ENCODE assay signal across 8 cellular contexts in the genomic region with DNA sequence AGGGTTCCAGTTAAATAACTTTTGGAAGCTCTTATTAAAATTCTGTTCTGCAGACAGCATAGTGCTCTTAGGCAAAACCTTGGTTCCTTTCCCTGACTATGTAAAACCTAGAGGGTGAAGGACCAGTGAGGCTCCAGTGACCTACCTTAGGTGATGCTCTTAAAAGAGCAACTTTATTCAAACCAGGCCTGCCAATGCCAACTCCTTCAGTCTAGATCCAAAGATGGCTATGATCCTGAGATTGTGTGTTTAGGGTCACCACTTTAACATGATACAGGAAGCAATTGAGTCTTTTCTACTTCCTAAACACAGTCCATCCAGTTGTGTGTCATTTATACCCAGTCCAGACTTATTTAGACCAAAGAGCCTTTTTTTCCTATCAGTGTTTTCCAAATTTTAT. TPM values are rescaled to one million over a fixed set of nuclear protein-coding genes. Genes with fewer than 3 reads are reported as not detected.
DNase-seq lines count a peak whose midpoint lies in the region; ATAC-seq and TF ChIP-seq lines count a peak whose summit lies in the region.

No MANE protein-coding gene starts in this region.

- peak overlapping the region; percentile 86 for H3K4me3 Mint-ChIP-seq in T-helper 2 cell treated with Interferon-gamma antibody and Interleukin-4, amounts not matched to agents 5 μg/mL and 100 μg/mL, for 36 hours
- peak overlapping the region; percentile 86 for H3K4me3 Mint-ChIP-seq in glutamatergic neuron (ENCODE audit: unreplicated experiment)

- ATAC-seq in GM18517 (IDR thresholded peaks at IDR 0.05; ENCODE audit: unreplicated experiment) (peak; percentile 10), HG03565 (IDR thresholded peaks at IDR 0.05; ENCODE audit: unreplicated experiment) (no peak), GM21576 (IDR thresholded peaks at IDR 0.05; ENCODE audit: unreplicated experiment) (no peak)

- H3K9ac ChIP-seq in skeletal muscle satellite cell (ENCODE audit: low read depth, low read length) = peak overlapping the region; percentile 79

- H3K4me2 ChIP-seq in skeletal muscle satellite cell (ENCODE audit: low read length) = peak overlapping the region; percentile 70

- no peak for TF ChIP-seq CTCF in glutamatergic neuron (IDR thresholded peaks at IDR 0.05; ENCODE audit: partially characterized antibody, unreplicated experiment)

- peak overlapping the region; percentile 96 for H3K27ac Mint-ChIP-seq in T-helper 2 cell treated with Interferon-gamma antibody and Interleukin-4, amounts not matched to agents 5 μg/mL and 100 μg/mL, for 36 hours
- H3K27ac Mint-ChIP-seq in glutamatergic neuron (ENCODE audit: unreplicated experiment) = peak overlapping the region; percentile 99

- no peaks in the 10 kb centered on the region for H3K27me3 Mint-ChIP-seq in T-helper 2 cell treated with Interferon-gamma antibody and Interleukin-4, amounts not matched to agents 5 μg/mL and 100 μg/mL, for 36 hours (ENCODE audit: low read depth)
- H3K27me3 Mint-ChIP-seq in glutamatergic neuron (ENCODE audit: unreplicated experiment) = peaks cover 14% of the 10 kb centered on the region

- peaks cover 21% of the 10 kb centered on the region for H3K36me3 ChIP-seq in skeletal muscle satellite cell (ENCODE audit: insufficient read depth, low read length)

- no peaks in the 10 kb centered on the region for H3K27me3 ChIP-seq in skeletal muscle satellite cell (ENCODE audit: control insufficient read depth, insufficient read depth, low read length)

- H3K4me1 Mint-ChIP-seq in T-helper 2 cell treated with Interferon-gamma antibody and Interleukin-4, amounts not matched to agents 5 μg/mL and 100 μg/mL, for 36 hours (ENCODE audit: low read depth) = peaks cover 73% of the 10 kb centered on the region
- H3K4me1 Mint-ChIP-seq in glutamatergic neuron (ENCODE audit: low read depth, unreplicated experiment) = peaks cover 37% of the 10 kb centered on the region

- peaks cover 45% of the 10 kb centered on the region for H3K36me3 Mint-ChIP-seq in T-helper 2 cell treated with Interferon-gamma antibody and Interleukin-4, amounts not matched to agents 5 μg/mL and 100 μg/mL, for 36 hours (ENCODE audit: low read depth)
- H3K36me3 Mint-ChIP-seq in glutamatergic neuron (ENCODE audit: unreplicated experiment) = peaks cover 5% of the 10 kb centered on the region

- H3K9me3 ChIP-seq in skeletal muscle satellite cell (replicated peaks; ENCODE audit: low read length) = no peaks in the 10 kb centered on the region

- H3K4me3 ChIP-seq in skeletal muscle satellite cell (ENCODE audit: low read length) = no peak overlapping the region

- no peak for DNase-seq in T-helper 2 cell treated with Interferon-gamma antibody and Interleukin-4, amounts not matched to agents 5 μg/mL and 100 μg/mL, for 36 hours (ENCODE audit: low spot score)
- DNase-seq in glutamatergic neuron (no peak), activated gamma-delta T cell (lab: John Stamatoyannopoulos, UW) (no peak), activated gamma-delta T cell treated with Interleukin-2 at 50 U/mL for 16 hours (no peak)

- peaks cover 75% of the 10 kb centered on the region for H3K4me1 ChIP-seq in skeletal muscle satellite cell (ENCODE audit: control insufficient read depth, insufficient read depth, low read length)

- no peaks in the 10 kb centered on the region for H3K9me3 Mint-ChIP-seq in T-helper 2 cell treated with Interferon-gamma antibody and Interleukin-4, amounts not matched to agents 5 μg/mL and 100 μg/mL, for 36 hours
- H3K9me3 Mint-ChIP-seq in glutamatergic neuron (ENCODE audit: unreplicated experiment) = peaks cover 16% of the 10 kb centered on the region

RNA-seq across cellular contexts. Expression of gene MCL1, which starts 10.8 kb away (rescaled TPM):
- 154 TPM for total RNA-seq in glutamatergic neuron (ENCODE audit: unreplicated experiment)
- total RNA-seq in skeletal muscle satellite cell (2012; rRNA removed) = 285 and 293 TPM in 2 replicates

RNA-seq across cellular contexts. Expression of gene ADAMTSL4, which starts 19.4 kb away (rescaled TPM):
- total RNA-seq in glutamatergic neuron (ENCODE audit: unreplicated experiment) = 0.25 TPM
- 12.9 and 14.6 TPM in 2 replicates for total RNA-seq in skeletal muscle satellite cell (2012; rRNA removed)

RNA-seq across cellular contexts. Expression of gene FALEC, which starts 53.0 kb away (rescaled TPM):
- total RNA-seq in glutamatergic neuron (ENCODE audit: unreplicated experiment) = not detected
- not detected in 2 replicates for total RNA-seq in skeletal muscle satellite cell (2012; rRNA removed)
